Comparison of ENCODE assay signal across 11 cellular contexts in the genomic region with DNA sequence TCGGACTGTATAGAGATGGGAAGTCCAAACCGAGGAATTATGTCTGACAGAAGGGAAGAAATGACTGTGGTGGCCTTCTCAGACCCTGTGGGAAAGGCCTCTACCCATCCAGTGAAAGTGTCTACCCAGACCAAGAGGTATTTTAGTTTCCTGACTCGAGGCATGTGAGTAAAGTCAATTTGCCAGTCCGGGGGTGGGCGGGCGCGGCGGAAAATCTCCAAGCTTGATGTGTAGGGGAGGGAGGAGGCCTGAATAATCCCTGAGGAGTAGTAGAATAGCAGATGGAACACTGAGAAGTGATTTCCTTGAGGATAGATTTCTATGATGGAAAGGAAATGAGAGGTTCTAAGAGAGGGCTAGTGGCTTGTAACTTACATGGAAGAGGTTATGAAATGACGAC. TPM values are rescaled to one million over a fixed set of nuclear protein-coding genes. Genes with fewer than 3 reads are reported as not detected.
"Had no signal": no experiment of that assay in that cellular context is flagged by ENCODE, and none has a peak within 500 bp of the region (broad histone marks: within the 10 kb centered on the region; RNA-seq: fewer than 3 reads in every experiment).

No MANE protein-coding gene starts in this region.

RNA-seq across cellular contexts. Expression of a gene that starts 15.5 kb away (rescaled TPM):
- total RNA-seq: OCI-LY7, PC-3, PC-9, Peyer's patch, Right ventricle myocardium superior, RPMI7951, SJCRH30, SJSA1, SK-MEL-5, T-cell had no signal
- polyA plus RNA-seq: SK-N-SH had no signal
